9 cellular contexts compared by ENCODE assay signal in the genomic region with DNA sequence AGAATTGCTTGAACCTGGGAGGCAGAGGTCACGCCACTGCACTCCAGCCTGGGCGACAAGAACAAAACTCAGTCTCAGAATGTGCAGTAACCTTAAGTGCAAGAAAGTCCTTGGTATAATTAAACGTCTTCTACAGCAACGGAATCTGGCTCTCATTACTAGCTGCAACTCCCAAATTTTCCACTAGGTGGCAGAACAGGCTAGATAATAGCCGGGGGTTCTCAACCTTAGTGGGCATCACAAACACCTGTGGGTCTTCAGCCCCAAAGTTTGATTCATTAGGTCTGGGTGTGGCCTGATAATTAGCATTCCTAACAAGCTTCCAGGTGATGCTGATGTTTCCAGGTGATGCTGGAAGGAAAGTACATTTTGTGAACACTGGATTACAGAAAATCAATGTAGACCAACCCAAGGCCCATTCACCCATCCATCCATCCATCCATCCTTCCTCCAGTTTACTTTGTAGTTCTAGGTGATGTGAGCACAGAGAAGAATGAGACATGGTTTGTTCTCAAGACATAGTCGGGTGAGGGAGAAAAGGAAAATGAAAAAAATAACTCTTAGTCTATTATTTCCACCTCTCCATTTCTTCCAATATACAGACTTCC. TPM values are rescaled to one million over a fixed set of nuclear protein-coding genes. Genes with fewer than 3 reads are reported as not detected.
A peak's percentile ranks its signal among the peaks of the same experiment; 100 is the strongest.
DNase-seq lines count a peak whose midpoint lies in the region; ATAC-seq and TF ChIP-seq lines count a peak whose summit lies in the region.
"Had no signal": no experiment of that assay in that cellular context is flagged by ENCODE, and none has a peak within 500 bp of the region (broad histone marks: within the 10 kb centered on the region; RNA-seq: fewer than 3 reads in every experiment).

No MANE protein-coding gene starts in this region.

- H3K27me3 ChIP-seq in PC-3 (ENCODE audit: low read length) (no peaks in the 10 kb centered on the region), neutrophil (no peaks in the 10 kb centered on the region), tibial artery (no peaks in the 10 kb centered on the region)
- H3K27me3 ChIP-seq: BLaER1 treated with 17β-estradiol and CSF1 and Interleukin-3, amounts not matched to agents 10 nM and 100 nM had no signal

- POLR2A ChIA-PET in PC-3 (lab: Charles Lee; ENCODE audit: unreplicated experiment), result no interaction called here

- peaks cover 8% of the 10 kb centered on the region for H3K36me3 Mint-ChIP-seq in activated T-cell treated with anti-CD3 and anti-CD28 coated beads, Interleukin-2, amount 50 U/mL, for 4 hours (ENCODE audit: insufficient read depth)

- DNase-seq in NCI-H1436 (lab: John Stamatoyannopoulos, UW), result peak; percentile 37
- DNase-seq in NCI-H1436 treated with DMSO at 0.1 percent for 48 hours (lab: John Stamatoyannopoulos, UW), result no peak
- peak; percentile 73 for DNase-seq in PC-3
- DNase-seq in activated T-cell treated with anti-CD3 and anti-CD28 coated beads, Interleukin-2, amount 50 U/mL, for 4 hours, result peak; percentile 66
- peak; percentile 66 for DNase-seq in fibroblast of peridontal ligament (ENCODE audit: extremely low read depth)
- DNase-seq in tibial artery, result peak in 1 of 2 donors; percentile 66

- BruUV-seq in PC-3 (replicated peaks; lab: Mats Ljungman, UMichigan), result no TSS peak

- intact Hi-C loops in PC-3 (cut with micrococcal nuclease), result loop anchor here (2.0 to 5.0 kb wide), 3 partner anchors 134 to 319 kb away; a partner anchor contains a TSS
- intact Hi-C loops in tibial artery (cut with DNase I; ENCODE audit: low total_unique reads), result loop anchor here (5.0 kb wide), 1 partner anchor 306 kb away; no protein-coding TSS in a partner anchor

- H3K27me3 Mint-ChIP-seq in activated T-cell treated with anti-CD3 and anti-CD28 coated beads, Interleukin-2, amount 50 U/mL, for 4 hours (ENCODE audit: low read depth), result no peaks in the 10 kb centered on the region

- TF ChIP-seq CTCF in PC-3 (conservative IDR thresholded peaks at IDR 0.05; ENCODE audit: low read depth, low read length) (peak; percentile 84), neutrophil (IDR thresholded peaks at IDR 0.05) (peak; percentile 92), tibial artery (IDR thresholded peaks at IDR 0.05) (peak; percentile 85 to 89)

- H3K4me1 ChIP-seq in PC-3 (ENCODE audit: insufficient read depth, low read length) (no peaks in the 10 kb centered on the region), neutrophil (ENCODE audit: control insufficient read depth in 1 of 2, insufficient read depth in 1 of 2, low read depth in 1 of 2, low read length in 1 of 2) (peaks cover 57 to 65% of the 10 kb centered on the region in 2 experiments), tibial artery (peaks cover 0 to 4% (median 0%) of the 10 kb centered on the region in 4 donors)

- H3K27ac ChIP-seq in PC-3 (ENCODE audit: low read length) (no peak overlapping the region), neutrophil (peak overlapping the region; percentile 77), tibial artery (peak overlapping the region in 1 of 2 donors; percentile 0)

- H3K4me3 Mint-ChIP-seq in activated T-cell treated with anti-CD3 and anti-CD28 coated beads, Interleukin-2, amount 50 U/mL, for 4 hours, result no peak overlapping the region

- H3K79me2 ChIP-seq in PC-3 (ENCODE audit: low read length), result no peaks in the 10 kb centered on the region

- no peaks in the 10 kb centered on the region for H3F3A ChIP-seq in PC-3 (ENCODE audit: low read length, unreplicated experiment)

- no peak overlapping the region for H2AFZ ChIP-seq in PC-3 (ENCODE audit: low read length)

- H3K9ac ChIP-seq in PC-3 (ENCODE audit: low read length), result no peak overlapping the region

- ATAC-seq in HG03378 (IDR thresholded peaks at IDR 0.05; ENCODE audit: unreplicated experiment) (peak; percentile 49), PC-3 (peak; percentile 50; the same call in 1 of the 2 replicates)
- peak; percentile 51 to 69 for ATAC-seq in activated T-cell treated with anti-CD3 and anti-CD28 coated beads, Interleukin-2, amount 50 U/mL, for 4 hours

- peaks cover 8% of the 10 kb centered on the region for H3K4me1 Mint-ChIP-seq in activated T-cell treated with anti-CD3 and anti-CD28 coated beads, Interleukin-2, amount 50 U/mL, for 4 hours (ENCODE audit: low read depth)

- no peak overlapping the region for H3K4me3 ChIP-seq in PC-3 (ENCODE audit: low read length)
- no peak overlapping the region for H3K4me3 ChIP-seq in neutrophil (ENCODE audit: low read depth in 1 of 2, low read length in 1 of 2)
- no peak overlapping the region for H3K4me3 ChIP-seq in tibial artery
- H3K4me3 ChIP-seq: BLaER1 treated with 17β-estradiol and CSF1 and Interleukin-3, amounts not matched to agents 10 nM and 100 nM had no signal

- no peaks in the 10 kb centered on the region for H3K9me3 ChIP-seq in PC-3 (ENCODE audit: low read length)
- H3K9me3 ChIP-seq in neutrophil, result no peaks in the 10 kb centered on the region
- no peaks in the 10 kb centered on the region for H3K9me3 ChIP-seq in tibial artery
- H3K9me3 ChIP-seq: BLaER1 treated with 17β-estradiol and CSF1 and Interleukin-3, amounts not matched to agents 10 nM and 100 nM had no signal

- no peaks in the 10 kb centered on the region for H3K9me3 Mint-ChIP-seq in activated T-cell treated with anti-CD3 and anti-CD28 coated beads, Interleukin-2, amount 50 U/mL, for 4 hours

- H3K4me2 ChIP-seq in PC-3 (ENCODE audit: low read length), result no peak overlapping the region

- CTCF ChIA-PET in PC-3 (lab: Charles Lee), result interaction anchor here (0.5 kb wide), 1 partner anchor 444 kb away, joined by 3 read pairs; no protein-coding TSS in a partner anchor

- H3K9me2 ChIP-seq in PC-3 (replicated peaks; ENCODE audit: low read length), result no peaks in the 10 kb centered on the region

- H4K20me1 ChIP-seq in PC-3 (ENCODE audit: low read length), result no peaks in the 10 kb centered on the region

- H3K36me3 ChIP-seq in PC-3 (ENCODE audit: low read depth, low read length), result no peaks in the 10 kb centered on the region
- peaks cover 6% of the 10 kb centered on the region for H3K36me3 ChIP-seq in neutrophil
- peaks cover 0 to 17% (median 16%) of the 10 kb centered on the region in 3 donors for H3K36me3 ChIP-seq in tibial artery

RNA-seq across cellular contexts. Expression of a gene that starts 37.3 kb away (rescaled TPM):
- total RNA-seq in PC-3 (2014; rRNA removed), result 25.0 and 30.5 TPM in 2 replicates
- total RNA-seq in activated T-cell treated with anti-CD3 and anti-CD28 coated beads, Interleukin-2, amount 50 U/mL, for 4 hours, result 10 to 100 TPM; 66.7 to 72.7 (median 66.9) TPM

RNA-seq across cellular contexts. Expression of a gene that starts 41.7 kb away (rescaled TPM):
- total RNA-seq in PC-3 (2014; rRNA removed), result 2.6 and 3.1 TPM in 2 replicates
- total RNA-seq in activated T-cell treated with anti-CD3 and anti-CD28 coated beads, Interleukin-2, amount 50 U/mL, for 4 hours, result 1 to 10 TPM; 3.1 to 4.2 (median 3.4) TPM
